In genomic region chr14:23034498-23035302, GRCh38 we compare ENCODE assay signal across 8 cellular contexts. TPM values are rescaled to one million over a fixed set of nuclear protein-coding genes. Genes with fewer than 3 reads are reported as not detected.
DNase-seq lines count a peak whose midpoint lies in the region; ATAC-seq lines count a peak whose summit lies in the region.

Gene PSMB5, minus strand, starts transcription at chr14:23034900. Its CDS starts 19 bp downstream, at chr14:23034881.

- H3K4me1 ChIP-seq in iPS DF 6.9 (ENCODE audit: control insufficient read depth, insufficient read depth, low read length) (no peaks in the 10 kb centered on the region; the same call in 1 of the 2 replicates), skeletal muscle satellite cell (ENCODE audit: control insufficient read depth, insufficient read depth, low read length) (peaks cover 18% of the 10 kb centered on the region)

- peak within 1 kb of the TSS; percentile 98 for H3K9ac ChIP-seq in skeletal muscle satellite cell (ENCODE audit: low read depth, low read length)

- no peak within 1 kb of the TSS for H3K27ac ChIP-seq in iPS DF 6.9 (ENCODE audit: low read length)

- peak within 1 kb of the TSS; percentile 80 for H3K4me2 ChIP-seq in skeletal muscle satellite cell (ENCODE audit: low read length)

- in situ Hi-C loops in SK-MEL-5 (cut with HindIII; ENCODE audit: low pct_unique_long_range_greater_than_20kb, low sequenced_read_pairs): no loop called here

- H3K36me3 ChIP-seq in iPS DF 6.9 (ENCODE audit: control insufficient read depth, insufficient read depth, low read length): peaks cover 6% of the 10 kb centered on the region; the same call in 1 of the 2 replicates
- peaks cover 17% of the 10 kb centered on the region for H3K36me3 ChIP-seq in skeletal muscle satellite cell (ENCODE audit: insufficient read depth, low read length)

- DNase-seq in SK-MEL-5 (ENCODE audit: low read depth, low spot score) (peak; percentile 96), astrocyte of the hippocampus (ENCODE audit: low read depth, low spot score) (peak; percentile 96), iPS DF 6.9 (ENCODE audit: low read depth, low spot score) (peak; percentile 97), AML-193 (lab: John Stamatoyannopoulos, UW) (no peak), NCI-H510A (lab: John Stamatoyannopoulos, UW) (no peak)

- no peaks in the 10 kb centered on the region for H3K9me3 ChIP-seq in iPS DF 6.9 (ENCODE audit: control insufficient read depth, insufficient read depth, low read length)
- no peaks in the 10 kb centered on the region for H3K9me3 ChIP-seq in skeletal muscle satellite cell (replicated peaks; ENCODE audit: low read length)

- H3K4me3 ChIP-seq in iPS DF 6.9 (ENCODE audit: low read length) (peak within 1 kb of the TSS; percentile 95), skeletal muscle satellite cell (ENCODE audit: low read length) (peak within 1 kb of the TSS; percentile 89)

- WGBS in iPS DF 6.9 (ENCODE audit: insufficient coverage, insufficient read length): no CpG with 5 or more reads among the region's 36 CpGs

- ATAC-seq in GM18502 (IDR thresholded peaks at IDR 0.05; ENCODE audit: poor library complexity, unreplicated experiment): peak; percentile 93
- ATAC-seq in HG02938 (IDR thresholded peaks at IDR 0.05; ENCODE audit: unreplicated experiment): peak; percentile 95

- H3K27me3 ChIP-seq in iPS DF 6.9 (ENCODE audit: control insufficient read depth, insufficient read depth, low read length) (no peaks in the 10 kb centered on the region), skeletal muscle satellite cell (ENCODE audit: control insufficient read depth, insufficient read depth, low read length) (no peaks in the 10 kb centered on the region)

RNA-seq across cellular contexts. Expression of gene PSMB5, which starts in this region (rescaled TPM):
- 162 and 165 TPM in 2 replicates for total RNA-seq in SK-MEL-5 (2014; rRNA removed; shearing (Covaris generic))
- 209 and 241 TPM in 2 replicates for polyA plus RNA-seq in SK-MEL-5 (2015; cell fraction: cytosol; rRNA removed)
- 33.9 and 38.8 TPM in 2 replicates for polyA plus RNA-seq in SK-MEL-5 (2015; cell fraction: nucleus; rRNA removed)
- total RNA-seq in skeletal muscle satellite cell (2012; rRNA removed): 194 and 215 TPM in 2 replicates

Comparison
In these comparisons a context has a peak if more than half of its experiments do, and no peak if none do; other contexts are left out.
1. DNase-seq: peak in SK-MEL-5 (single experiment), astrocyte of the hippocampus (single experiment) and iPS DF 6.9 (single experiment); none in AML-193 (0 of 2) and NCI-H510A (single experiment).